1 cellular context compared by ENCODE assay signal in the genomic region with DNA sequence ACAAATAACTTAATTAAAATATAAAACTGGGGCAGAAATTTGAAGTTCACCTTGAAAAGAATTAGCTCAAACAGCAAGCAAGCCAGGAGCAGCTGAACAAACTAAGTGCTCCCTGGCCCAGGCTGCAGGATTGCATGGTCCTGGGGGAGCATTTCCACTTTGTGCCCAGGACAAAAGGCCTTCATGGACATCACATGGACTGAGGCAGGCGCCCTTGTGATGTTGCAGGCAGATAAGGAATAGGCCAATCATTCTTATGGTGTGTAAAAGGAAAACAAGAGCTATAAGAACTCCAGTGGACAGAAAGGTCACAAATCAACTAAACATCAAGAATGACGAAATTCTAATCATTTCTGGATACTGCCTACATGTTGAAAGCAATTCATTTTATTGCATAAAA.
A peak's percentile ranks its signal among the peaks of the same experiment; 100 is the strongest.
TF ChIP-seq lines count a peak whose summit lies in the region.

No MANE protein-coding gene starts in this region.

TF ChIP-seq in HepG2, 621 proteins besides CTCF, POLR2A, EP300 and RAD21 (continued from another document and continues in another):
- TF ChIP-seq, protein P1, sequence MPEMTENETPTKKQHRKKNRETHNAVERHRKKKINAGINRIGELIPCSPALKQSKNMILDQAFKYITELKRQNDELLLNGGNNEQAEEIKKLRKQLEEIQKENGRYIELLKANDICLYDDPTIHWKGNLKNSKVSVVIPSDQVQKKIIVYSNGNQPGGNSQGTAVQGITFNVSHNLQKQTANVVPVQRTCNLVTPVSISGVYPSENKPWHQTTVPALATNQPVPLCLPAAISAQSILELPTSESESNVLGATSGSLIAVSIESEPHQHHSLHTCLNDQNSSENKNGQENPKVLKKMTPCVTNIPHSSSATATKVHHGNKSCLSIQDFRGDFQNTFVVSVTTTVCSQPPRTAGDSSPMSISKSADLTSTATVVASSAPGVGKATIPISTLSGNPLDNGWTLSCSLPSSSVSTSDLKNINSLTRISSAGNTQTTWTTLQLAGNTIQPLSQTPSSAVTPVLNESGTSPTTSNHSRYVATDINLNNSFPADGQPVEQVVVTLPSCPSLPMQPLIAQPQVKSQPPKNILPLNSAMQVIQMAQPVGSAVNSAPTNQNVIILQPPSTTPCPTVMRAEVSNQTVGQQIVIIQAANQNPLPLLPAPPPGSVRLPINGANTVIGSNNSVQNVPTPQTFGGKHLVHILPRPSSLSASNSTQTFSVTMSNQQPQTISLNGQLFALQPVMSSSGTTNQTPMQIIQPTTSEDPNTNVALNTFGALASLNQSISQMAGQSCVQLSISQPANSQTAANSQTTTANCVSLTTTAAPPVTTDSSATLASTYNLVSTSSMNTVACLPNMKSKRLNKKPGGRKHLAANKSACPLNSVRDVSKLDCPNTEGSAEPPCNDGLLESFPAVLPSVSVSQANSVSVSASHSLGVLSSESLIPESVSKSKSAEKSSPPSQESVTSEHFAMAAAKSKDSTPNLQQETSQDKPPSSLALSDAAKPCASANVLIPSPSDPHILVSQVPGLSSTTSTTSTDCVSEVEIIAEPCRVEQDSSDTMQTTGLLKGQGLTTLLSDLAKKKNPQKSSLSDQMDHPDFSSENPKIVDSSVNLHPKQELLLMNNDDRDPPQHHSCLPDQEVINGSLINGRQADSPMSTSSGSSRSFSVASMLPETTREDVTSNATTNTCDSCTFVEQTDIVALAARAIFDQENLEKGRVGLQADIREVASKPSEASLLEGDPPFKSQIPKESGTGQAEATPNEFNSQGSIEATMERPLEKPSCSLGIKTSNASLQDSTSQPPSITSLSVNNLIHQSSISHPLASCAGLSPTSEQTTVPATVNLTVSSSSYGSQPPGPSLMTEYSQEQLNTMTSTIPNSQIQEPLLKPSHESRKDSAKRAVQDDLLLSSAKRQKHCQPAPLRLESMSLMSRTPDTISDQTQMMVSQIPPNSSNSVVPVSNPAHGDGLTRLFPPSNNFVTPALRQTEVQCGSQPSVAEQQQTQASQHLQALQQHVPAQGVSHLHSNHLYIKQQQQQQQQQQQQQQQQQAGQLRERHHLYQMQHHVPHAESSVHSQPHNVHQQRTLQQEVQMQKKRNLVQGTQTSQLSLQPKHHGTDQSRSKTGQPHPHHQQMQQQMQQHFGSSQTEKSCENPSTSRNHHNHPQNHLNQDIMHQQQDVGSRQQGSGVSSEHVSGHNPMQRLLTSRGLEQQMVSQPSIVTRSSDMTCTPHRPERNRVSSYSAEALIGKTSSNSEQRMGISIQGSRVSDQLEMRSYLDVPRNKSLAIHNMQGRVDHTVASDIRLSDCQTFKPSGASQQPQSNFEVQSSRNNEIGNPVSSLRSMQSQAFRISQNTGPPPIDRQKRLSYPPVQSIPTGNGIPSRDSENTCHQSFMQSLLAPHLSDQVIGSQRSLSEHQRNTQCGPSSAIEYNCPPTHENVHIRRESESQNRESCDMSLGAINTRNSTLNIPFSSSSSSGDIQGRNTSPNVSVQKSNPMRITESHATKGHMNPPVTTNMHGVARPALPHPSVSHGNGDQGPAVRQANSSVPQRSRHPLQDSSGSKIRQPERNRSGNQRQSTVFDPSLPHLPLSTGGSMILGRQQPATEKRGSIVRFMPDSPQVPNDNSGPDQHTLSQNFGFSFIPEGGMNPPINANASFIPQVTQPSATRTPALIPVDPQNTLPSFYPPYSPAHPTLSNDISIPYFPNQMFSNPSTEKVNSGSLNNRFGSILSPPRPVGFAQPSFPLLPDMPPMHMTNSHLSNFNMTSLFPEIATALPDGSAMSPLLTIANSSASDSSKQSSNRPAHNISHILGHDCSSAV (CRISPR knock-in tag; IDR thresholded peaks at IDR 0.05; ENCODE audit: borderline replicate concordance), result no peak
- 0 out of 2 replicates have a peak, but pooled peaks have one; percentile 45 for TF ChIP-seq ZNF335 (CRISPR knock-in tag; IDR thresholded peaks at IDR 0.05)
- no peak for TF ChIP-seq SUZ12 (IDR thresholded peaks at IDR 0.05; ENCODE audit: low read depth, low read length)
- TF ChIP-seq, protein P2, sequence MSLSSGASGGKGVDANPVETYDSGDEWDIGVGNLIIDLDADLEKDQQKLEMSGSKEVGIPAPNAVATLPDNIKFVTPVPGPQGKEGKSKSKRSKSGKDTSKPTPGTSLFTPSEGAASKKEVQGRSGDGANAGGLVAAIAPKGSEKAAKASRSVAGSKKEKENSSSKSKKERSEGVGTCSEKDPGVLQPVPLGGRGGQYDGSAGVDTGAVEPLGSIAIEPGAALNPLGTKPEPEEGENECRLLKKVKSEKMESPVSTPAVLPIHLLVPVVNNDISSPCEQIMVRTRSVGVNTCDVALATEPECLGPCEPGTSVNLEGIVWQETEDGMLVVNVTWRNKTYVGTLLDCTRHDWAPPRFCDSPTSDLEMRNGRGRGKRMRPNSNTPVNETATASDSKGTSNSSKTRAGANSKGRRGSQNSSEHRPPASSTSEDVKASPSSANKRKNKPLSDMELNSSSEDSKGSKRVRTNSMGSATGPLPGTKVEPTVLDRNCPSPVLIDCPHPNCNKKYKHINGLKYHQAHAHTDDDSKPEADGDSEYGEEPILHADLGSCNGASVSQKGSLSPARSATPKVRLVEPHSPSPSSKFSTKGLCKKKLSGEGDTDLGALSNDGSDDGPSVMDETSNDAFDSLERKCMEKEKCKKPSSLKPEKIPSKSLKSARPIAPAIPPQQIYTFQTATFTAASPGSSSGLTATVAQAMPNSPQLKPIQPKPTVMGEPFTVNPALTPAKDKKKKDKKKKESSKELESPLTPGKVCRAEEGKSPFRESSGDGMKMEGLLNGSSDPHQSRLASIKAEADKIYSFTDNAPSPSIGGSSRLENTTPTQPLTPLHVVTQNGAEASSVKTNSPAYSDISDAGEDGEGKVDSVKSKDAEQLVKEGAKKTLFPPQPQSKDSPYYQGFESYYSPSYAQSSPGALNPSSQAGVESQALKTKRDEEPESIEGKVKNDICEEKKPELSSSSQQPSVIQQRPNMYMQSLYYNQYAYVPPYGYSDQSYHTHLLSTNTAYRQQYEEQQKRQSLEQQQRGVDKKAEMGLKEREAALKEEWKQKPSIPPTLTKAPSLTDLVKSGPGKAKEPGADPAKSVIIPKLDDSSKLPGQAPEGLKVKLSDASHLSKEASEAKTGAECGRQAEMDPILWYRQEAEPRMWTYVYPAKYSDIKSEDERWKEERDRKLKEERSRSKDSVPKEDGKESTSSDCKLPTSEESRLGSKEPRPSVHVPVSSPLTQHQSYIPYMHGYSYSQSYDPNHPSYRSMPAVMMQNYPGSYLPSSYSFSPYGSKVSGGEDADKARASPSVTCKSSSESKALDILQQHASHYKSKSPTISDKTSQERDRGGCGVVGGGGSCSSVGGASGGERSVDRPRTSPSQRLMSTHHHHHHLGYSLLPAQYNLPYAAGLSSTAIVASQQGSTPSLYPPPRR (CRISPR knock-in tag; IDR thresholded peaks at IDR 0.05; ENCODE audit: borderline replicate concordance), result peak; percentile 64; the same call in 1 of the 2 replicates
- no peak for TF ChIP-seq POLR2AphosphoS5 (IDR thresholded peaks at IDR 0.05; ENCODE audit: low read depth, low read length)
- no peak for TF ChIP-seq SCMH1 (CRISPR knock-in tag; IDR thresholded peaks at IDR 0.05; ENCODE audit: borderline replicate concordance)
- no peak for TF ChIP-seq KMT2B (CRISPR knock-in tag; IDR thresholded peaks at IDR 0.05)
- peak; percentile 49; the same call in 1 of the 2 replicates for TF ChIP-seq DPF2 (CRISPR knock-in tag; IDR thresholded peaks at IDR 0.05; ENCODE audit: borderline replicate concordance, low read depth)
- TF ChIP-seq MEIS2 (CRISPR knock-in tag; IDR thresholded peaks at IDR 0.05), result 0 out of 2 replicates have a peak, but pooled peaks have one; percentile 35
- TF ChIP-seq, protein P3, sequence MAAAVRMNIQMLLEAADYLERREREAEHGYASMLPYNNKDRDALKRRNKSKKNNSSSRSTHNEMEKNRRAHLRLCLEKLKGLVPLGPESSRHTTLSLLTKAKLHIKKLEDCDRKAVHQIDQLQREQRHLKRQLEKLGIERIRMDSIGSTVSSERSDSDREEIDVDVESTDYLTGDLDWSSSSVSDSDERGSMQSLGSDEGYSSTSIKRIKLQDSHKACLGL (CRISPR knock-in tag; IDR thresholded peaks at IDR 0.05), result no peak
- no peak for TF ChIP-seq ONECUT2 (CRISPR knock-in tag; IDR thresholded peaks at IDR 0.05)
- no peak for TF ChIP-seq CREB1 (IDR thresholded peaks at IDR 0.05)
- TF ChIP-seq CREB1 (CRISPR knock-in tag; IDR thresholded peaks at IDR 0.05), result peak; percentile 72
- TF ChIP-seq, protein P4, sequence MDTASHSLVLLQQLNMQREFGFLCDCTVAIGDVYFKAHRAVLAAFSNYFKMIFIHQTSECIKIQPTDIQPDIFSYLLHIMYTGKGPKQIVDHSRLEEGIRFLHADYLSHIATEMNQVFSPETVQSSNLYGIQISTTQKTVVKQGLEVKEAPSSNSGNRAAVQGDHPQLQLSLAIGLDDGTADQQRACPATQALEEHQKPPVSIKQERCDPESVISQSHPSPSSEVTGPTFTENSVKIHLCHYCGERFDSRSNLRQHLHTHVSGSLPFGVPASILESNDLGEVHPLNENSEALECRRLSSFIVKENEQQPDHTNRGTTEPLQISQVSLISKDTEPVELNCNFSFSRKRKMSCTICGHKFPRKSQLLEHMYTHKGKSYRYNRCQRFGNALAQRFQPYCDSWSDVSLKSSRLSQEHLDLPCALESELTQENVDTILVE (CRISPR knock-in tag; IDR thresholded peaks at IDR 0.05), result peak; percentile 21; the same call in 1 of the 2 replicates
- TF ChIP-seq, protein P5, sequence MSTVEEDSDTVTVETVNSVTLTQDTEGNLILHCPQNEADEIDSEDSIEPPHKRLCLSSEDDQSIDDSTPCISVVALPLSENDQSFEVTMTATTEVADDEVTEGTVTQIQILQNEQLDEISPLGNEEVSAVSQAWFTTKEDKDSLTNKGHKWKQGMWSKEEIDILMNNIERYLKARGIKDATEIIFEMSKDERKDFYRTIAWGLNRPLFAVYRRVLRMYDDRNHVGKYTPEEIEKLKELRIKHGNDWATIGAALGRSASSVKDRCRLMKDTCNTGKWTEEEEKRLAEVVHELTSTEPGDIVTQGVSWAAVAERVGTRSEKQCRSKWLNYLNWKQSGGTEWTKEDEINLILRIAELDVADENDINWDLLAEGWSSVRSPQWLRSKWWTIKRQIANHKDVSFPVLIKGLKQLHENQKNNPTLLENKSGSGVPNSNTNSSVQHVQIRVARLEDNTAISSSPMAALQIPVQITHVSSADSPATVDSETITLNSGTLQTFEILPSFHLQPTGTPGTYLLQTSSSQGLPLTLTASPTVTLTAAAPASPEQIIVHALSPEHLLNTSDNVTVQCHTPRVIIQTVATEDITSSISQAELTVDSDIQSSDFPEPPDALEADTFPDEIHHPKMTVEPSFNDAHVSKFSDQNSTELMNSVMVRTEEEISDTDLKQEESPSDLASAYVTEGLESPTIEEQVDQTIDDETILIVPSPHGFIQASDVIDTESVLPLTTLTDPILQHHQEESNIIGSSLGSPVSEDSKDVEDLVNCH (CRISPR knock-in tag; IDR thresholded peaks at IDR 0.05), result no peak
- no peak for TF ChIP-seq ZNF883 (CRISPR knock-in tag; IDR thresholded peaks at IDR 0.05; ENCODE audit: not compliant biosample characterization)
- TF ChIP-seq, protein P6, sequence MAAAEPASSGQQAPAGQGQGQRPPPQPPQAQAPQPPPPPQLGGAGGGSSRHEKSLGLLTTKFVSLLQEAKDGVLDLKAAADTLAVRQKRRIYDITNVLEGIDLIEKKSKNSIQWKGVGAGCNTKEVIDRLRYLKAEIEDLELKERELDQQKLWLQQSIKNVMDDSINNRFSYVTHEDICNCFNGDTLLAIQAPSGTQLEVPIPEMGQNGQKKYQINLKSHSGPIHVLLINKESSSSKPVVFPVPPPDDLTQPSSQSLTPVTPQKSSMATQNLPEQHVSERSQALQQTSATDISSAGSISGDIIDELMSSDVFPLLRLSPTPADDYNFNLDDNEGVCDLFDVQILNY (CRISPR knock-in tag; conservative IDR thresholded peaks at IDR 0.05), result no peak
- TF ChIP-seq ZNF652 (CRISPR knock-in tag; IDR thresholded peaks at IDR 0.05; ENCODE audit: borderline replicate concordance, low read depth), result no peak
- TF ChIP-seq, protein P7, sequence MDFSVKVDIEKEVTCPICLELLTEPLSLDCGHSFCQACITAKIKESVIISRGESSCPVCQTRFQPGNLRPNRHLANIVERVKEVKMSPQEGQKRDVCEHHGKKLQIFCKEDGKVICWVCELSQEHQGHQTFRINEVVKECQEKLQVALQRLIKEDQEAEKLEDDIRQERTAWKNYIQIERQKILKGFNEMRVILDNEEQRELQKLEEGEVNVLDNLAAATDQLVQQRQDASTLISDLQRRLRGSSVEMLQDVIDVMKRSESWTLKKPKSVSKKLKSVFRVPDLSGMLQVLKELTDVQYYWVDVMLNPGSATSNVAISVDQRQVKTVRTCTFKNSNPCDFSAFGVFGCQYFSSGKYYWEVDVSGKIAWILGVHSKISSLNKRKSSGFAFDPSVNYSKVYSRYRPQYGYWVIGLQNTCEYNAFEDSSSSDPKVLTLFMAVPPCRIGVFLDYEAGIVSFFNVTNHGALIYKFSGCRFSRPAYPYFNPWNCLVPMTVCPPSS (IDR thresholded peaks at IDR 0.05), result no peak
- peak; percentile 67; the same call in 1 of the 2 replicates for TF ChIP-seq MED13 (CRISPR knock-in tag; IDR thresholded peaks at IDR 0.05)
- TF ChIP-seq, protein P8, sequence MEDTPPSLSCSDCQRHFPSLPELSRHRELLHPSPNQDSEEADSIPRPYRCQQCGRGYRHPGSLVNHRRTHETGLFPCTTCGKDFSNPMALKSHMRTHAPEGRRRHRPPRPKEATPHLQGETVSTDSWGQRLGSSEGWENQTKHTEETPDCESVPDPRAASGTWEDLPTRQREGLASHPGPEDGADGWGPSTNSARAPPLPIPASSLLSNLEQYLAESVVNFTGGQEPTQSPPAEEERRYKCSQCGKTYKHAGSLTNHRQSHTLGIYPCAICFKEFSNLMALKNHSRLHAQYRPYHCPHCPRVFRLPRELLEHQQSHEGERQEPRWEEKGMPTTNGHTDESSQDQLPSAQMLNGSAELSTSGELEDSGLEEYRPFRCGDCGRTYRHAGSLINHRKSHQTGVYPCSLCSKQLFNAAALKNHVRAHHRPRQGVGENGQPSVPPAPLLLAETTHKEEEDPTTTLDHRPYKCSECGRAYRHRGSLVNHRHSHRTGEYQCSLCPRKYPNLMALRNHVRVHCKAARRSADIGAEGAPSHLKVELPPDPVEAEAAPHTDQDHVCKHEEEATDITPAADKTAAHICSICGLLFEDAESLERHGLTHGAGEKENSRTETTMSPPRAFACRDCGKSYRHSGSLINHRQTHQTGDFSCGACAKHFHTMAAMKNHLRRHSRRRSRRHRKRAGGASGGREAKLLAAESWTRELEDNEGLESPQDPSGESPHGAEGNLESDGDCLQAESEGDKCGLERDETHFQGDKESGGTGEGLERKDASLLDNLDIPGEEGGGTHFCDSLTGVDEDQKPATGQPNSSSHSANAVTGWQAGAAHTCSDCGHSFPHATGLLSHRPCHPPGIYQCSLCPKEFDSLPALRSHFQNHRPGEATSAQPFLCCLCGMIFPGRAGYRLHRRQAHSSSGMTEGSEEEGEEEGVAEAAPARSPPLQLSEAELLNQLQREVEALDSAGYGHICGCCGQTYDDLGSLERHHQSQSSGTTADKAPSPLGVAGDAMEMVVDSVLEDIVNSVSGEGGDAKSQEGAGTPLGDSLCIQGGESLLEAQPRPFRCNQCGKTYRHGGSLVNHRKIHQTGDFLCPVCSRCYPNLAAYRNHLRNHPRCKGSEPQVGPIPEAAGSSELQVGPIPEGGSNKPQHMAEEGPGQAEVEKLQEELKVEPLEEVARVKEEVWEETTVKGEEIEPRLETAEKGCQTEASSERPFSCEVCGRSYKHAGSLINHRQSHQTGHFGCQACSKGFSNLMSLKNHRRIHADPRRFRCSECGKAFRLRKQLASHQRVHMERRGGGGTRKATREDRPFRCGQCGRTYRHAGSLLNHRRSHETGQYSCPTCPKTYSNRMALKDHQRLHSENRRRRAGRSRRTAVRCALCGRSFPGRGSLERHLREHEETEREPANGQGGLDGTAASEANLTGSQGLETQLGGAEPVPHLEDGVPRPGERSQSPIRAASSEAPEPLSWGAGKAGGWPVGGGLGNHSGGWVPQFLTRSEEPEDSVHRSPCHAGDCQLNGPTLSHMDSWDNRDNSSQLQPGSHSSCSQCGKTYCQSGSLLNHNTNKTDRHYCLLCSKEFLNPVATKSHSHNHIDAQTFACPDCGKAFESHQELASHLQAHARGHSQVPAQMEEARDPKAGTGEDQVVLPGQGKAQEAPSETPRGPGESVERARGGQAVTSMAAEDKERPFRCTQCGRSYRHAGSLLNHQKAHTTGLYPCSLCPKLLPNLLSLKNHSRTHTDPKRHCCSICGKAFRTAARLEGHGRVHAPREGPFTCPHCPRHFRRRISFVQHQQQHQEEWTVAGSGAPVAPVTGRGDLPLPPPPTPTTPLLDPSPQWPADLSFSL (CRISPR knock-in tag; IDR thresholded peaks at IDR 0.05), result no peak
- no peak for TF ChIP-seq ZKSCAN5 (CRISPR knock-in tag; IDR thresholded peaks at IDR 0.05)
- TF ChIP-seq GATAD1 (CRISPR knock-in tag; IDR thresholded peaks at IDR 0.05), result 0 out of 2 replicates have a peak, but pooled peaks have one; percentile 17
